In the genomic region with DNA sequence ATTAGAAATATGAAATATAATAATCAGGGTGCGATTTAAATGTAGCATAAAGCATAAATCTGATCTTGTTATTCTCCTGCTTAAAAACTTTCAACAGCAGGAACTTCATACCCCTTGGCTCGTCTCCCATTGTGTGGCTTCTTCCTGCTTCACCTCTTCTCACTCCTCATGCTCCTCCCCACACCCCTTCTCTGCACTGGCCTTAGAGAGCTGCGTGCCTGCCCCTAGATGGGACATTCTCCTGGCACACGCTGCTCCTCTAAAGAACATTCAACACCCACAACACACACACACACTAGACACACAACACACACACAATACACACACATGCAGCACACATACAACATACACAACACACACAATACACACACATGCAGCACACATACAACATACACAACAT, we compare ENCODE assay signal across 1 cellular context.
TF ChIP-seq lines count a peak whose summit lies in the region.

No MANE protein-coding gene starts in this region.

TF ChIP-seq in IMR-90, 13 proteins besides CTCF, POLR2A, EP300 and RAD21:
- TF ChIP-seq CEBPB (IDR thresholded peaks at IDR 0.05; ENCODE audit: low read depth, low read length) = no peak
- no peak for TF ChIP-seq RFX5 (IDR thresholded peaks at IDR 0.05; ENCODE audit: low read depth, low read length)
- TF ChIP-seq BHLHE40 (IDR thresholded peaks at IDR 0.05; ENCODE audit: low read depth, low read length) = no peak
- no peak for TF ChIP-seq MAFK (IDR thresholded peaks at IDR 0.05; ENCODE audit: low read depth, low read length)
- no peak for TF ChIP-seq CHD1 (IDR thresholded peaks at IDR 0.05; ENCODE audit: low read depth, low read length)
- no peak for TF ChIP-seq MXI1 (IDR thresholded peaks at IDR 0.05; ENCODE audit: borderline replicate concordance, low read depth, low read length)
